Comparison of ENCODE assay signal across 31 cellular contexts in genomic region chr4:42821230-42821629, GRCh38.
DNase-seq lines count a peak whose midpoint lies in the region; ATAC-seq, FAIRE-seq and TF ChIP-seq lines count a peak whose summit lies in the region.
"Had no signal": no experiment of that assay in that cellular context is flagged by ENCODE, and none has a peak within 500 bp of the region (broad histone marks: within the 10 kb centered on the region; RNA-seq: fewer than 3 reads in every experiment).

No MANE protein-coding gene starts in this region.

- TF ChIP-seq POLR2A in HepG2 (IDR thresholded peaks at IDR 0.05; ENCODE audit: insufficient read depth in 1 of 2, low read depth in 2 of 2, low read length in 2 of 2) (no peak), right lobe of liver (IDR thresholded peaks at IDR 0.05) (no peak), A549 (IDR thresholded peaks at IDR 0.05; ENCODE audit: low read length) (no peak), K562 (conservative IDR thresholded peaks at IDR 0.05) (no peak)

- BruUV-seq in HepG2 (replicated peaks; lab: Mats Ljungman, UMichigan) (no TSS peak), K562 (replicated peaks; lab: Mats Ljungman, UMichigan) (no TSS peak)

- TF ChIP-seq EP300 in HepG2 (IDR thresholded peaks at IDR 0.05; ENCODE audit: low read depth in 2 of 2, low read length in 2 of 2) (no peak), HepG2 (CRISPR knock-in tag; IDR thresholded peaks at IDR 0.05; ENCODE audit: borderline replicate concordance) (no peak), A549 (IDR thresholded peaks at IDR 0.05) (no peak), K562 (IDR thresholded peaks at IDR 0.05; ENCODE audit: low read length) (no peak)

- no peak overlapping the region for H3K4me3 ChIP-seq in HepG2 (replicated peaks in 1 of 3; ENCODE audit: insufficient read depth in 1 of 3, low read depth in 2 of 3, low read length in 3 of 3)
- H3K4me3 ChIP-seq in right lobe of liver, result no peak overlapping the region
- H3K4me3 ChIP-seq in A549, result no peak overlapping the region
- H3K4me3 ChIP-seq in K562, result no peak overlapping the region
- H3K4me3 ChIP-seq: BLaER1; BLaER1 treated with 17β-estradiol and CSF1 and Interleukin-3, amounts not matched to agents 10 nM and 100 nM had no signal

- FAIRE-seq in HepG2 (lab: Jason Lieb, UNC) (no peak), A549 (lab: Jason Lieb, UNC) (no peak), K562 (lab: Jason Lieb, UNC) (no peak)
- FAIRE-seq: A204.1, D721Med had no signal

- H3K36me3 ChIP-seq in HepG2 (replicated peaks in 1 of 2; ENCODE audit: control insufficient read depth in 1 of 2, insufficient read depth in 2 of 2, low read length in 2 of 2) (no peaks in the 10 kb centered on the region), right lobe of liver (no peaks in the 10 kb centered on the region), K562 (ENCODE audit: control insufficient read depth, insufficient read depth, low read length) (no peaks in the 10 kb centered on the region)
- H3K36me3 ChIP-seq: BE2C; BLaER1; BLaER1 treated with 17β-estradiol and CSF1 and Interleukin-3, amounts not matched to agents 10 nM and 100 nM had no signal

- no peak for TF ChIP-seq CTCF in HepG2 (CRISPR knock-in tag; IDR thresholded peaks at IDR 0.05)
- no peak for TF ChIP-seq CTCF in right lobe of liver (IDR thresholded peaks at IDR 0.05)
- TF ChIP-seq CTCF in A549 (IDR thresholded peaks at IDR 0.05), result no peak
- TF ChIP-seq CTCF in K562 (IDR thresholded peaks at IDR 0.05 in 2 of 3, conservative IDR thresholded peaks at IDR 0.05 in 1 of 3; ENCODE audit: insufficient read depth in 2 of 3, low read depth in 1 of 3, low read length in 3 of 3), result no peak

- H3K27me3 ChIP-seq in HepG2 (ENCODE audit: control insufficient read depth in 1 of 2, insufficient read depth in 2 of 2, low read length in 2 of 2), result no peaks in the 10 kb centered on the region; a peak in 1 of 5 replicates
- H3K27me3 ChIP-seq in right lobe of liver, result peaks cover 0 to 45% of the 10 kb centered on the region in 2 donors
- H3K27me3 ChIP-seq in K562 (ENCODE audit: control insufficient read depth in 2 of 2, insufficient read depth in 2 of 2, low read length in 2 of 2), result no peaks in the 10 kb centered on the region
- H3K27me3 ChIP-seq: BE2C; BLaER1; BLaER1 treated with 17β-estradiol and CSF1 and Interleukin-3, amounts not matched to agents 10 nM and 100 nM had no signal

- H3K9ac ChIP-seq in HepG2 (ENCODE audit: insufficient read depth, low read depth, low read length) (no peak overlapping the region), K562 (ENCODE audit: insufficient read depth in 1 of 2, low read depth in 2 of 2, low read length in 2 of 2) (no peak overlapping the region)
- H3K9ac ChIP-seq: BLaER1; BLaER1 treated with 17β-estradiol and CSF1 and Interleukin-3, amounts not matched to agents 10 nM and 100 nM had no signal

- H3K79me2 ChIP-seq in HepG2 (ENCODE audit: insufficient read depth, low read length) (no peaks in the 10 kb centered on the region), K562 (ENCODE audit: control insufficient read depth, insufficient read depth, low read length) (no peaks in the 10 kb centered on the region)

- DNase-seq in HepG2 (ENCODE audit: low spot score) (no peak), right lobe of liver (no peak), A549 (ENCODE audit: low read depth in 1 of 2, low spot score in 1 of 2) (no peak), K562 (ENCODE audit: extremely low read depth in 1 of 4, low spot score in 3 of 4) (no peak), dedifferentiated amniotic fluid mesenchymal stem cell (ENCODE audit: extremely low spot score) (no peak), NCI-H146 (lab: John Stamatoyannopoulos, UW) (no peak)
- DNase-seq: 8988T; ACHN; AML-193; BE2C; C1 segment of cervical spinal cord; Caco-2; Calu3; CD4-positive, alpha-beta T cell; CD4-positive, CD25-positive, alpha-beta regulatory T cell; CD8-positive, alpha-beta memory T cell; CD8-positive, alpha-beta T cell; COR-L47; DMS 273 treated with DMSO at 0.1 percent for 48 hours; DMS153; DMS53; DMS79; DMS79 treated with DMSO at 0.1 percent for 48 hours; DND-41; EL had no signal

- H3K4me2 ChIP-seq in HepG2 (ENCODE audit: low read depth, low read length), result no peak overlapping the region
- H3K4me2 ChIP-seq in A549, result no peak overlapping the region
- no peak overlapping the region for H3K4me2 ChIP-seq in K562 (ENCODE audit: insufficient read depth, low read length)
- H3K4me2 ChIP-seq: BLaER1; BLaER1 treated with 17β-estradiol and CSF1 and Interleukin-3, amounts not matched to agents 10 nM and 100 nM had no signal

- no peak overlapping the region for H3K27ac ChIP-seq in HepG2 (ENCODE audit: extremely low read length, insufficient read depth, low read length)
- no peak overlapping the region for H3K27ac ChIP-seq in right lobe of liver
- H3K27ac ChIP-seq in A549, result no peak overlapping the region
- H3K27ac ChIP-seq in K562 (ENCODE audit: extremely low read depth, low read depth, low read length), result no peak overlapping the region
- H3K27ac ChIP-seq: 22Rv1; BLaER1; BLaER1 treated with 17β-estradiol and CSF1 and Interleukin-3, amounts not matched to agents 10 nM and 100 nM; C4-2B had no signal

- CTCF ChIA-PET in HepG2 (lab: Yijun Ruan, JAX; ENCODE audit: low intra/inter-chr PET ratio, low total read pairs) (no interaction called here), A549 (lab: Yijun Ruan, JAX) (no interaction called here), K562 (lab: Yijun Ruan, JAX; ENCODE audit: low intra/inter-chr PET ratio) (no interaction called here)

- H2AFZ ChIP-seq in HepG2 (ENCODE audit: low read length) (no peak overlapping the region), K562 (ENCODE audit: low read depth, low read length) (no peak overlapping the region)

- intact Hi-C loops in HepG2 (cut with micrococcal nuclease; ENCODE audit: unreplicated experiment), result no loop called here
- intact Hi-C loops in right lobe of liver (cut with DNase I), result no loop called here
- intact Hi-C loops in K562 (cut with micrococcal nuclease), result no loop called here

- H3K4me1 ChIP-seq in HepG2 (ENCODE audit: insufficient read depth, low read length) (no peaks in the 10 kb centered on the region), right lobe of liver (peaks cover 0 to 10% (median 0%) of the 10 kb centered on the region in 4 donors), A549 (no peaks in the 10 kb centered on the region), K562 (replicated peaks in 1 of 2; ENCODE audit: control insufficient read depth in 2 of 2, insufficient read depth in 2 of 2, low read length in 2 of 2) (no peaks in the 10 kb centered on the region)
- H3K4me1 ChIP-seq: BLaER1, Caco-2 had no signal

- POLR2A ChIA-PET in HepG2 (lab: Yijun Ruan, JAX), result no interaction called here
- POLR2A ChIA-PET in A549 (lab: Yijun Ruan, JAX), result no interaction called here
- POLR2A ChIA-PET in K562 (lab: Yijun Ruan, JAX), result no interaction called here

- H3K9me1 ChIP-seq in K562 (ENCODE audit: control insufficient read depth, insufficient read depth, low read length), result no peaks in the 10 kb centered on the region

- H4K20me1 ChIP-seq in HepG2 (ENCODE audit: insufficient read depth, low read length), result no peaks in the 10 kb centered on the region
- no peaks in the 10 kb centered on the region for H4K20me1 ChIP-seq in K562 (replicated peaks; ENCODE audit: control insufficient read depth, insufficient read depth, low read length)
- H4K20me1 ChIP-seq: BLaER1; BLaER1 treated with 17β-estradiol and CSF1 and Interleukin-3, amounts not matched to agents 10 nM and 100 nM had no signal

- H3K9me3 ChIP-seq in HepG2 (ENCODE audit: low read length), result no peaks in the 10 kb centered on the region
- H3K9me3 ChIP-seq in right lobe of liver, result no peaks in the 10 kb centered on the region
- H3K9me3 ChIP-seq in A549, result no peaks in the 10 kb centered on the region
- H3K9me3 ChIP-seq in K562 (replicated peaks; ENCODE audit: control insufficient read depth, insufficient read depth, low read depth, low read length), result no peaks in the 10 kb centered on the region
- H3K9me3 ChIP-seq: BE2C; BLaER1; BLaER1 treated with 17β-estradiol and CSF1 and Interleukin-3, amounts not matched to agents 10 nM and 100 nM; Caco-2 had no signal

- in situ Hi-C loops in HepG2 (cut with HindIII; ENCODE audit: extremely low pct_ligation_motif_present, low pct_unique_long_range_greater_than_20kb) (no loop called here), K562 (cut with MboI) (no loop called here)

- ATAC-seq in HepG2 (no peak), right lobe of liver (no peak), A549 (no peak), K562 (no peak)
- ATAC-seq: CD8-positive, alpha-beta T cell had no signal

- TF ChIP-seq RAD21 in HepG2 (CRISPR knock-in tag; IDR thresholded peaks at IDR 0.05) (no peak), A549 (conservative IDR thresholded peaks at IDR 0.05 in 1 of 2, IDR thresholded peaks at IDR 0.05 in 1 of 2) (no peak), K562 (CRISPR knock-in tag; conservative IDR thresholded peaks at IDR 0.05 in 1 of 2, IDR thresholded peaks at IDR 0.05 in 1 of 2) (no peak)

TF ChIP-seq in HepG2, 621 proteins besides CTCF, POLR2A, EP300 and RAD21:
- no peak for TF ChIP-seq STAT5B (CRISPR knock-in tag; IDR thresholded peaks at IDR 0.05)
- TF ChIP-seq MAFK (conservative IDR thresholded peaks at IDR 0.05 in 1 of 2, IDR thresholded peaks at IDR 0.05 in 1 of 2; ENCODE audit: low read length in 2 of 2), result peak; percentile 48 to 65; a peak in 3 of 4 replicates
- no peak for TF ChIP-seq GPN1 (CRISPR knock-in tag; IDR thresholded peaks at IDR 0.05; ENCODE audit: borderline replicate concordance)
- TF ChIP-seq ZNF143 (CRISPR knock-in tag; IDR thresholded peaks at IDR 0.05), result no peak
- TF ChIP-seq ZNF776 (CRISPR knock-in tag; IDR thresholded peaks at IDR 0.05), result no peak
- peak; percentile 56; the same call in 1 of the 2 replicates for TF ChIP-seq MAFF (IDR thresholded peaks at IDR 0.05; ENCODE audit: low read depth, low read length)

TF ChIP-seq in A549, 52 proteins besides CTCF, POLR2A, EP300 and RAD21 (continues in another document):
- TF ChIP-seq MAFK (IDR thresholded peaks at IDR 0.05; ENCODE audit: partially characterized antibody) (peak; percentile 50), CBX2 (IDR thresholded peaks at IDR 0.05; ENCODE audit: borderline replicate concordance, low read depth) (no peak)

TF ChIP-seq in K562, 482 proteins besides CTCF, POLR2A, EP300 and RAD21:
- TF ChIP-seq ZNF316 (IDR thresholded peaks at IDR 0.05) (peak; percentile 41; the same call in 1 of the 2 replicates), KDM2B (CRISPR knock-in tag; IDR thresholded peaks at IDR 0.05) (no peak), DIDO1 (tag; IDR thresholded peaks at IDR 0.05; ENCODE audit: low read depth) (no peak), ZFPM2 (CRISPR knock-in tag; IDR thresholded peaks at IDR 0.05) (no peak), E2F4 (CRISPR knock-in tag; IDR thresholded peaks at IDR 0.05; ENCODE audit: low read depth) (no peak)

Comparison
In these comparisons a context has a peak if more than half of its experiments do, and no peak if none do; other contexts are left out.
1. Of the 241 proteins assayed by ChIP-seq in both HepG2 and K562: peak only in HepG2: MAFF and MAFK; only in K562: none; in both: none; in neither: 239.